In the genomic region with DNA sequence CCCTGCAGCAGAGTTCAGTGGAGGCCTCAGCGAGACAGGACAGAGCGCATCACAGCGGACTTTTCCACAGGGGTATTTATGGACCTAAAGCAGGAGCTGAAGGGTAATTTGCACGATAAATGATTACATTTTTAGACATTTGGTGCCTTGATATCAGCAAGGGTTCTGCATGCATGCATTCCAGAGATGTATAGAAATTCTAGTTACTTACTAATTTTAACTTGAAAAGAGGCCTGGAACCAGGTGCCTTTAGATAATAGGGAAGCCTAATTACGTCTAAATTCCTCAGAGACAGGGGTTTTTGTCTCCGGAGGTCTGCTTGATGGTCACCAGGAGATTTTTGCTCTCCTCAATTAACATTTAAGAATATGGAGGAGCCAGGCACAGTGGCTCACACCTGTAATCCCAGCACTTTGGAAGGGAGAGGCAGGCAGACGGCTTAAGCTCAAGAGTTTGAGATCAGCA, we compare ENCODE assay signal across 17 cellular contexts.
A peak's percentile ranks its signal among the peaks of the same experiment; 100 is the strongest.
DNase-seq lines count a peak whose midpoint lies in the region; ATAC-seq and TF ChIP-seq lines count a peak whose summit lies in the region.
"Had no signal": no experiment of that assay in that cellular context is flagged by ENCODE, and none has a peak within 500 bp of the region (broad histone marks: within the 10 kb centered on the region; RNA-seq: fewer than 3 reads in every experiment).

No MANE protein-coding gene starts in this region.

- WGBS in right cardiac atrium: 80% methylated on average over 7 of the region's 7 CpGs

- intact Hi-C loops in right cardiac atrium (cut with DNase I): no loop called here

- peak overlapping the region; percentile 77 for H3K27ac ChIP-seq in HUES48 (ENCODE audit: low read depth, low read length)
- peak overlapping the region; percentile 95 for H3K27ac ChIP-seq in iPS-20b (ENCODE audit: low read length)
- no peak overlapping the region for H3K27ac ChIP-seq in right cardiac atrium (ENCODE audit: low read length)
- H3K27ac ChIP-seq: C4-2B had no signal

- peak overlapping the region; percentile 97 for H3K27ac Mint-ChIP-seq in WTC11
- H3K27ac Mint-ChIP-seq: CD4-positive, alpha-beta memory T cell; IgD-negative memory B cell had no signal

- DNase-seq in WTC11 (ENCODE audit: low spot score) (no peak), right cardiac atrium (no peak), SIG-M5 (lab: John Stamatoyannopoulos, UW) (no peak)
- DNase-seq: BE2C; CD4-positive, alpha-beta memory T cell; DMS153; DND-41; GDM1; H7; KG1 had no signal

- peak; percentile 64 for ATAC-seq in WTC11
- no peak for ATAC-seq in HG03521 (IDR thresholded peaks at IDR 0.05; ENCODE audit: unreplicated experiment)
- no peak for ATAC-seq in GM18867 (IDR thresholded peaks at IDR 0.05; ENCODE audit: unreplicated experiment)
- no peak for ATAC-seq in right cardiac atrium
- ATAC-seq: A549 had no signal

- no peak for TF ChIP-seq CTCF in WTC11 (IDR thresholded peaks at IDR 0.05)

- CTCF ChIA-PET in WTC11 (lab: Charles Lee): interaction anchor here (1.0 to 4.2 kb wide), 5 partner anchors 11 to 114 kb away, joined by 3 to 38 read pairs (median 6); no protein-coding TSS in a partner anchor

- H3K9ac ChIP-seq in HUES48 (ENCODE audit: low read depth, low read length): peak overlapping the region; percentile 56; the same call in 1 of the 2 replicates
- peak overlapping the region; percentile 76 for H3K9ac ChIP-seq in iPS-20b (ENCODE audit: low read depth, low read length)

- peaks cover 36% of the 10 kb centered on the region for H3K36me3 Mint-ChIP-seq in WTC11
- H3K36me3 Mint-ChIP-seq: CD4-positive, alpha-beta memory T cell; IgD-negative memory B cell had no signal

- H3K27me3 ChIP-seq in HUES48 (ENCODE audit: control insufficient read depth, insufficient read depth, low read length): peaks cover 18% of the 10 kb centered on the region
- H3K27me3 ChIP-seq in iPS-20b (ENCODE audit: insufficient read depth, low read length): peaks cover 14% of the 10 kb centered on the region; the same call in 1 of the 2 replicates
- H3K27me3 ChIP-seq in right cardiac atrium (ENCODE audit: control insufficient read depth, insufficient read depth): no peaks in the 10 kb centered on the region
- H3K27me3 ChIP-seq: BE2C had no signal

- H3K4me1 ChIP-seq in HUES48 (ENCODE audit: control insufficient read depth, insufficient read depth, low read length) (peaks cover 66% of the 10 kb centered on the region), iPS-20b (ENCODE audit: insufficient read depth, low read length) (peaks cover 50% of the 10 kb centered on the region; the same call in 1 of the 2 replicates), right cardiac atrium (ENCODE audit: control insufficient read depth, insufficient read depth, low read length) (no peaks in the 10 kb centered on the region)
- H3K4me1 ChIP-seq: BE2C had no signal

- POLR2A ChIA-PET in WTC11 (lab: Charles Lee): interaction anchor here (1.0 to 1.7 kb wide), 5 partner anchors 8 to 98 kb away, joined by 3 to 8 read pairs (median 4); partner anchors contain the start of gene HAPLN3

- H3K9me3 ChIP-seq in HUES48 (ENCODE audit: control insufficient read depth, insufficient read depth, low read length) (no peaks in the 10 kb centered on the region), iPS-20b (ENCODE audit: insufficient read depth, low read depth, low read length) (peaks cover 8% of the 10 kb centered on the region; the same call in 1 of the 2 replicates), right cardiac atrium (ENCODE audit: control insufficient read depth, low read length) (no peaks in the 10 kb centered on the region)
- H3K9me3 ChIP-seq: A549, BE2C had no signal

- no peak overlapping the region for H3K4me3 ChIP-seq in HUES48 (ENCODE audit: low read depth, low read length)
- H3K4me3 ChIP-seq in iPS-20b (ENCODE audit: low read length): no peak overlapping the region
- H3K4me3 ChIP-seq in right cardiac atrium (ENCODE audit: low read length): no peak overlapping the region
- H3K4me3 ChIP-seq: A549 had no signal

- H3K4me1 Mint-ChIP-seq in WTC11: peaks cover 91% of the 10 kb centered on the region
- H3K4me1 Mint-ChIP-seq: CD4-positive, alpha-beta memory T cell; IgD-negative memory B cell had no signal

- peak overlapping the region; percentile 48 for H3K4me3 Mint-ChIP-seq in WTC11
- H3K4me3 Mint-ChIP-seq: CD4-positive, alpha-beta memory T cell; IgD-negative memory B cell had no signal

- H3K9me3 Mint-ChIP-seq in WTC11: peaks cover 6% of the 10 kb centered on the region; the same call in 1 of the 2 replicates
- H3K9me3 Mint-ChIP-seq: CD4-positive, alpha-beta memory T cell; IgD-negative memory B cell had no signal

- H3K36me3 ChIP-seq in HUES48 (ENCODE audit: control insufficient read depth, insufficient read depth, low read length): no peaks in the 10 kb centered on the region
- H3K36me3 ChIP-seq in iPS-20b (ENCODE audit: insufficient read depth, low read depth, low read length): no peaks in the 10 kb centered on the region
- H3K36me3 ChIP-seq: BE2C had no signal

- peaks cover 24% of the 10 kb centered on the region for H3K27me3 Mint-ChIP-seq in WTC11 (ENCODE audit: low read depth)

TF ChIP-seq in WTC11, 78 proteins besides CTCF, POLR2A, EP300 and RAD21:
- TF ChIP-seq TEAD1 (CRISPR knock-in tag; IDR thresholded peaks at IDR 0.05) (peak; percentile 17; the same call in 1 of the 2 replicates), ETV6 (CRISPR knock-in tag; IDR thresholded peaks at IDR 0.05) (0 out of 2 replicates have a peak, but pooled peaks have one; percentile 7), ZNF281 (CRISPR knock-in tag; IDR thresholded peaks at IDR 0.05) (no peak)
